ENCODE assay signal across 9 cellular contexts in the genomic region with DNA sequence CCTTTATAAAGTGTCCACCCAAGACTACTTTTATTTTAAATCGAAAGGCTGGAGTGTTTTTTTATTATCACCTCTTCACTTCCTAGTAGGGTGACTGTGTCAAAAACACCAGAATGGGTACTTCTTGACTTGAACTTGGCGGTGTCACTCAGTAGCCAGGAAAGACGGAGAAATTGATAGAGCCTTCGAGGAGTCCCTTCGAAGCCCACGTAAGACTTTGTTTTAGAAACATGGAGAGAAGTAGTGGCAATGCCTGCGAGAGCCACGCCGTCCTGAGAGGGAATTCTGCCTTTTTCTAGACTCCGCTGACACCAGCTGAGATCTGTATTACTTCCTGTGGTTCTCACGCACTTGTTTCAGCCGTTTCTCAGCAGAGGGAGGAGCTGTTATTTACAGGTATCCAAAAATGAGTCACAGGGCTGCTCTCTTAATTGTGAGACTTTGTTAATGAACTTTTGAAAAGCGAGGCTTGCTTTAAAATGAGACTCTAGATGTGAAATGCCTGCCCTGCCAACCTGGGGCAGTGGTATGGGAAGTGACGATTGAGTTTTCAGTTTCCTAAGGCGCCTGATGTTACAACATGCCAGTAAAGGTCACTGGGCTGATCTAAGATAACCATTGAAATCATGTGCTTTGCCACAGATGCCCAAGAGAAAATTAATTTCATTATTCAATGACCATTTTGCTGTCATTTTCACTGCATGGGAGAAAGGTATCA. TPM values are rescaled to one million over a fixed set of nuclear protein-coding genes. Genes with fewer than 3 reads are reported as not detected.
A peak's percentile ranks its signal among the peaks of the same experiment; 100 is the strongest.
DNase-seq lines count a peak whose midpoint lies in the region; ATAC-seq, FAIRE-seq and TF ChIP-seq lines count a peak whose summit lies in the region.
"Had no signal": no experiment of that assay in that cellular context is flagged by ENCODE, and none has a peak within 500 bp of the region (broad histone marks: within the 10 kb centered on the region; RNA-seq: fewer than 3 reads in every experiment).

No MANE protein-coding gene starts in this region.

- ATAC-seq in HG03342 (IDR thresholded peaks at IDR 0.05; ENCODE audit: unreplicated experiment) (peak; percentile 54), T-cell (replicated peaks in 1 of 4) (peak; percentile 75 to 82 (median 80))

- no peaks in the 10 kb centered on the region for H3K79me2 ChIP-seq in astrocyte (ENCODE audit: insufficient read depth, low read length)

- H3K4me3 Mint-ChIP-seq in T-cell (peak overlapping the region; percentile 93 to 96 (median 94)), astrocyte (ENCODE audit: unreplicated experiment) (peak overlapping the region; percentile 86)

- H3K27me3 Mint-ChIP-seq in T-cell (no peaks in the 10 kb centered on the region), astrocyte (ENCODE audit: low read depth, unreplicated experiment) (peaks cover 47% of the 10 kb centered on the region)

- FAIRE-seq in astrocyte (lab: Jason Lieb, UNC): no peak

- peak overlapping the region; percentile 94 to 96 for H3K27ac Mint-ChIP-seq in T-cell
- H3K27ac Mint-ChIP-seq in astrocyte (ENCODE audit: unreplicated experiment): no peak overlapping the region

- H3K9me3 ChIP-seq in astrocyte (ENCODE audit: insufficient read depth, low read depth, low read length): no peaks in the 10 kb centered on the region

- H3K27ac ChIP-seq in astrocyte (ENCODE audit: low read depth, low read length): no peak overlapping the region
- H3K27ac ChIP-seq in layer of hippocampus (ENCODE audit: low read depth, low read length): peak overlapping the region; percentile 8
- H3K27ac ChIP-seq: C4-2B had no signal

- peak overlapping the region; percentile 87 for H3K4me2 ChIP-seq in astrocyte (ENCODE audit: low read length)

- H3K9ac ChIP-seq in astrocyte (ENCODE audit: low read length): peak overlapping the region; percentile 69

- CTCF ChIA-PET in T-cell (lab: Charles Lee): interaction anchor here in 1 of 2 donors (0.8 to 1.6 kb wide), 4 partner anchors 13 to 330 kb away, joined by 3 to 7 read pairs (median 3); no protein-coding TSS in a partner anchor

- H4K20me1 ChIP-seq in astrocyte (ENCODE audit: insufficient read depth, low read length): no peaks in the 10 kb centered on the region

- TF ChIP-seq CTCF in astrocyte (IDR thresholded peaks at IDR 0.05; ENCODE audit: insufficient read depth, low read depth, low read length): no peak

- DNase-seq in NCI-H748 (lab: John Stamatoyannopoulos, UW; ENCODE audit: unreplicated experiment): peak; percentile 32
- DNase-seq in NCI-H748 treated with DMSO at 0.1 percent for 48 hours (lab: John Stamatoyannopoulos, UW): no peak
- peak; percentile 18 to 67 (median 49) for DNase-seq in T-cell
- no peak for DNase-seq in astrocyte (ENCODE audit: low read depth)
- peak; percentile 50 for DNase-seq in stimulated activated CD4-positive, alpha-beta T cell treated with anti-CD3 and anti-CD28 coated beads, Interleukin-4, amount 100 ng/mL, for 1 hour
- no peak for DNase-seq in cortex of kidney (lab: John Stamatoyannopoulos, UW)

- H3K4me1 Mint-ChIP-seq in T-cell (peaks cover 29 to 47% (median 31%) of the 10 kb centered on the region in 3 donors), astrocyte (ENCODE audit: low read depth, unreplicated experiment) (no peaks in the 10 kb centered on the region)

- H3K27me3 ChIP-seq in astrocyte (ENCODE audit: insufficient read depth, low read length) (peaks cover 3% of the 10 kb centered on the region), layer of hippocampus (ENCODE audit: control insufficient read depth, insufficient read depth, low read length) (no peaks in the 10 kb centered on the region)

- peak overlapping the region; percentile 36 for H2AFZ ChIP-seq in astrocyte (ENCODE audit: low read depth, low read length)

- POLR2A ChIA-PET in T-cell (lab: Charles Lee): interaction anchor here in 1 of 2 donors (0.6 to 0.9 kb wide), 2 partner anchors 54 to 182 kb away, joined by 3 read pairs; no protein-coding TSS in a partner anchor

- no peaks in the 10 kb centered on the region for H3K36me3 ChIP-seq in astrocyte (ENCODE audit: insufficient read depth, low read length)

- peak overlapping the region; percentile 73 for H3K4me3 ChIP-seq in astrocyte (ENCODE audit: insufficient read depth, low read depth, low read length)

- H3K4me1 ChIP-seq in astrocyte (ENCODE audit: insufficient read depth, low read length): peaks cover 10% of the 10 kb centered on the region

- H3K36me3 Mint-ChIP-seq in T-cell (peaks cover 20% of the 10 kb centered on the region), astrocyte (ENCODE audit: low read depth, unreplicated experiment) (no peaks in the 10 kb centered on the region)

- no peaks in the 10 kb centered on the region for H3K9me3 Mint-ChIP-seq in T-cell
- no peaks in the 10 kb centered on the region for H3K9me3 Mint-ChIP-seq in astrocyte (ENCODE audit: unreplicated experiment)

RNA-seq across cellular contexts. Expression of a gene that starts 0.9 kb away (rescaled TPM):
- total RNA-seq in T-cell: 10 to 100 TPM in 3 of 5 donors, 1 to 10 TPM in 2; 4.3 to 12.6 (median 10.7) TPM
- 1.9 and 2.0 TPM in 2 replicates for total RNA-seq in astrocyte

RNA-seq across cellular contexts. Expression of a gene that starts 55.8 kb away (rescaled TPM):
- 100 to 1,000 TPM; 111 to 125 (median 115) TPM for total RNA-seq in T-cell
- 123 and 129 TPM in 2 replicates for total RNA-seq in astrocyte

Comparison
In these comparisons a context has a peak if more than half of its experiments do, and no peak if none do; other contexts are left out.
1. DNase-seq: peak in NCI-H748 (single experiment), T-cell (34 of 34) and stimulated activated CD4-positive, alpha-beta T cell treated with anti-CD3 and anti-CD28 coated beads, Interleukin-4, amount 100 ng/mL, for 1 hour (single experiment); none in NCI-H748 treated with DMSO at 0.1 percent for 48 hours (single experiment), astrocyte (single experiment) and cortex of kidney (single experiment).